ENCODE assay signal across 1 cellular context in genomic region chr9:14958989-14959388, GRCh38.
TF ChIP-seq lines count a peak whose summit lies in the region.

No MANE protein-coding gene starts in this region.

TF ChIP-seq in HepG2, 621 proteins besides CTCF, POLR2A, EP300 and RAD21:
- TF ChIP-seq ZNF674 (CRISPR knock-in tag; IDR thresholded peaks at IDR 0.05; ENCODE audit: low read depth), result no peak
- no peak for TF ChIP-seq KAT7 (CRISPR knock-in tag; IDR thresholded peaks at IDR 0.05; ENCODE audit: borderline replicate concordance)
- TF ChIP-seq ZNF17 (CRISPR knock-in tag; IDR thresholded peaks at IDR 0.05), result no peak
- TF ChIP-seq NONO (IDR thresholded peaks at IDR 0.05), result no peak
- TF ChIP-seq NONO (CRISPR knock-in tag; conservative IDR thresholded peaks at IDR 0.05), result no peak
- TF ChIP-seq CCAR2 (optimal IDR thresholded peaks at IDR 0.05; ENCODE audit: low read depth, low read length), result no peak
- no peak for TF ChIP-seq HDAC6 (IDR thresholded peaks at IDR 0.05; ENCODE audit: low read depth, low read length)
- no peak for TF ChIP-seq ZNF33A (CRISPR knock-in tag; IDR thresholded peaks at IDR 0.05; ENCODE audit: borderline replicate concordance)
- TF ChIP-seq ARID5B (CRISPR knock-in tag; IDR thresholded peaks at IDR 0.05), result no peak
- TF ChIP-seq ZNF331 (CRISPR knock-in tag; IDR thresholded peaks at IDR 0.05), result no peak
- no peak for TF ChIP-seq ZNF143 (CRISPR knock-in tag; IDR thresholded peaks at IDR 0.05)
- no peak for TF ChIP-seq SRSF9 (IDR thresholded peaks at IDR 0.05; ENCODE audit: borderline replicate concordance, insufficient read depth, low read depth, low read length, poor library complexity, severe bottlenecking)
- no peak for TF ChIP-seq ZNF446 (CRISPR knock-in tag; IDR thresholded peaks at IDR 0.05)
- TF ChIP-seq ZSCAN25 (CRISPR knock-in tag; IDR thresholded peaks at IDR 0.05), result no peak
- no peak for TF ChIP-seq SNRNP70 (IDR thresholded peaks at IDR 0.05; ENCODE audit: low read depth, low read length)
- no peak for TF ChIP-seq MED1 (CRISPR knock-in tag; IDR thresholded peaks at IDR 0.05)
- no peak for TF ChIP-seq HDAC2 (CRISPR knock-in tag; IDR thresholded peaks at IDR 0.05)
- no peak for TF ChIP-seq HOXA3 (CRISPR knock-in tag; IDR thresholded peaks at IDR 0.05)
